8 cellular contexts compared by ENCODE assay signal in the genomic region with DNA sequence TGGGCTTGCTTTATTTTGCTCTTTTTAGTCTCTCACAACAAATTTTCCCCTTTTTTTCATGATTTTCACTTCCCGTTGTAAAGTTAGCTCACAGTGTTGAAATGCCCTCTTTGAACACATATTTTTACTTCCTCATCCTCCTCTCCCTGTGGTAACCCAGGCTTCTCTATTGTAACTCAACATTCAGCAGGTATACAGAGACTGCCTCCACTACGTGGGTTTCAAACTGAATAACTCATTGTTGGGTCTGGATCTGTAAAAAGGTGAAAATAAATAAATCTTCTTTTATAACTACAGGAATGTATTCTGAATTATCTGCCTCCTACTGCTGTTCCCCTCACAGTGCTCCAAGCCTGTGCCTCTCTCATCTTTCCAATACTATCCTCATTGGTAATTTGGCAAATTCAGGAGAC.
DNase-seq lines count a peak whose midpoint lies in the region; ATAC-seq and TF ChIP-seq lines count a peak whose summit lies in the region.

No MANE protein-coding gene starts in this region.

- H3K27me3 ChIP-seq in ACC112 (ENCODE audit: insufficient read depth, low read length): no peaks in the 10 kb centered on the region
- H3K27me3 ChIP-seq in foreskin keratinocyte: no peaks in the 10 kb centered on the region

- peak; percentile 64 for DNase-seq in RPMI8226
- no peak for DNase-seq in foreskin keratinocyte
- no peak for DNase-seq in NCI-H524 treated with DMSO at 0.1 percent for 48 hours (lab: John Stamatoyannopoulos, UW)
- DNase-seq in mesenteric fat pad (ENCODE audit: low spot score): no peak
- DNase-seq in NCI-H226: no peak

- peaks cover 97% of the 10 kb centered on the region for H3K79me2 ChIP-seq in ACC112 (ENCODE audit: control insufficient read depth, insufficient read depth, low read length, unreplicated experiment)

- ATAC-seq in GM21367 (IDR thresholded peaks at IDR 0.05; ENCODE audit: unreplicated experiment): peak; percentile 49
- ATAC-seq in foreskin keratinocyte: no peak
- no peak for ATAC-seq in HG02970 (IDR thresholded peaks at IDR 0.05; ENCODE audit: low FRiP score, unreplicated experiment)

- peak overlapping the region; percentile 94 for H3K4me3 ChIP-seq in ACC112 (ENCODE audit: low read depth, low read length)

- no peak overlapping the region for H2AFZ ChIP-seq in ACC112 (ENCODE audit: low read length, unreplicated experiment)

- peaks cover 29% of the 10 kb centered on the region for H3K36me3 ChIP-seq in ACC112 (ENCODE audit: insufficient read depth, low read length)

- H3K4me1 ChIP-seq in ACC112 (ENCODE audit: control insufficient read depth, insufficient read depth, low read length, unreplicated experiment) (peaks cover 45% of the 10 kb centered on the region), foreskin keratinocyte (peaks cover 37% of the 10 kb centered on the region)

- TF ChIP-seq CTCF in foreskin keratinocyte (conservative IDR thresholded peaks at IDR 0.05): no peak

- H3K27ac ChIP-seq in ACC112 (ENCODE audit: low read depth, low read length): peak overlapping the region; percentile 99
- peak overlapping the region; percentile 75 for H3K27ac ChIP-seq in foreskin keratinocyte
